In genomic region chr10:125236091-125236490, GRCh38 we compare ENCODE assay signal across 8 cellular contexts.
"Had no signal": no experiment of that assay in that cellular context is flagged by ENCODE, and none has a peak within 500 bp of the region (broad histone marks: within the 10 kb centered on the region; RNA-seq: fewer than 3 reads in every experiment).

No MANE protein-coding gene starts in this region.

- FAIRE-seq: H1, H54, HepG2 had no signal

- H3K4me1 Mint-ChIP-seq: IgD-negative memory B cell had no signal

- H3K27ac ChIP-seq: HL-60 had no signal

- DNase-seq: H9, HCEC 1CT had no signal

- H3K36me3 Mint-ChIP-seq: IgD-negative memory B cell had no signal

- H3K4me3 Mint-ChIP-seq: GM23338, H9, IgD-negative memory B cell had no signal

- H3K27ac Mint-ChIP-seq: GM23338, H9, IgD-negative memory B cell had no signal

- H3K4me3 ChIP-seq: GM23338 had no signal

- ATAC-seq: GM23338, HepG2 had no signal
